Comparison of ENCODE assay signal across 21 cellular contexts in the genomic region with DNA sequence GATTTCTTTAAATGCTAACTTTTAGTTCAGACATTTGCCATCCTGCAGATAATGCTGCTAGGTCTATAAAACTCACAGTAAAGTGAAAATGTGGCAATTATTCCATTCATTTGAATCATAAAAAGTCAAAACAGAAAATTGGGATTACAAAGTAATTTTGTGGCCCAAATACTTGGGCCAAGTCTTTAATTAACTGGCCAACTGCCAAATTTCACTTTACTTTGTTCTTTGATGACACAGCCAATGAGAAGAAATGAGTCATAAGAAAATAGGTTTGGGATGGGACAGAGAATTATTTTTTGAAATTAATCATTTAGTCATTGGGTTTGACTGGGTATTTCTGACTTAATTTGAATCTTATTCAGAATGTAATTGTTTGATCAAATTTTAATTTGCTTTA.
DNase-seq lines count a peak whose midpoint lies in the region; FAIRE-seq and TF ChIP-seq lines count a peak whose summit lies in the region.
"Had no signal": no experiment of that assay in that cellular context is flagged by ENCODE, and none has a peak within 500 bp of the region (broad histone marks: within the 10 kb centered on the region; RNA-seq: fewer than 3 reads in every experiment).

No MANE protein-coding gene starts in this region.

- H3K9ac ChIP-seq in endothelial cell of umbilical vein (replicated peaks; ENCODE audit: extremely low read depth, insufficient read depth, low read length) = no peak overlapping the region
- H3K9ac ChIP-seq in colonic mucosa (ENCODE audit: low read depth in 2 of 2, low read length in 2 of 2) = no peak overlapping the region

- no peaks in the 10 kb centered on the region for H3K79me2 ChIP-seq in endothelial cell of umbilical vein (ENCODE audit: control insufficient read depth, insufficient read depth, low read length)

- peak; percentile 22 for DNase-seq in NCI-H2196 (lab: John Stamatoyannopoulos, UW; ENCODE audit: unreplicated experiment)
- no peak for DNase-seq in NCI-H2196 treated with DMSO at 0.1 percent for 48 hours (lab: John Stamatoyannopoulos, UW; ENCODE audit: unreplicated experiment)
- DNase-seq in SK-MEL-5 (ENCODE audit: low read depth, low spot score) = peak; percentile 9
- DNase-seq in endothelial cell of umbilical vein (ENCODE audit: low read depth, low spot score) = peak; percentile 38
- no peak for DNase-seq in colonic mucosa
- DNase-seq in ascending aorta (ENCODE audit: low spot score in 2 of 2) = no peak
- DNase-seq in DMS79 (lab: John Stamatoyannopoulos, UW) = no peak
- no peak for DNase-seq in pons (ENCODE audit: low spot score)
- DNase-seq: activated CD4-positive, alpha-beta T cell treated with anti-CD3 and anti-CD28 coated beads for 4 hours; activated CD8-positive, alpha-beta memory T cell treated with anti-CD3 and anti-CD28 coated beads, Interleukin-2, amount 50 U/mL, for 48 hours; activated gamma-delta T cell treated with Interleukin-2 at 50 U/mL for 16 hours; dorsolateral prefrontal cortex; esophagus squamous epithelium; H7; hippocampal formation; NCI-H146; NCI-H345; stimulated activated CD4-positive, alpha-beta T cell treated with anti-CD3 and anti-CD28 coated beads, Interleukin-15, amount 100 ng/mL, for 24 hours; stimulated activated naive CD4-positive, alpha-beta T cell; transverse colon had no signal

- H4K20me1 ChIP-seq in endothelial cell of umbilical vein (replicated peaks; ENCODE audit: control insufficient read depth, extremely low read depth, insufficient read depth, low read length) = no peaks in the 10 kb centered on the region

- no peak for TF ChIP-seq POLR2A in endothelial cell of umbilical vein (IDR thresholded peaks at IDR 0.05; ENCODE audit: low read depth, low read length)

- peaks cover 9% of the 10 kb centered on the region for H3K4me1 ChIP-seq in endothelial cell of umbilical vein (ENCODE audit: control insufficient read depth, extremely low read depth, insufficient read depth, low read length)
- H3K4me1 ChIP-seq in colonic mucosa = no peaks in the 10 kb centered on the region
- H3K4me1 ChIP-seq in ascending aorta = no peaks in the 10 kb centered on the region
- H3K4me1 ChIP-seq: esophagus squamous epithelium, transverse colon had no signal

- no peak overlapping the region for H3K27ac ChIP-seq in endothelial cell of umbilical vein (ENCODE audit: insufficient read depth, low read depth, low read length)
- H3K27ac ChIP-seq in colonic mucosa = no peak overlapping the region
- H3K27ac ChIP-seq in ascending aorta = no peak overlapping the region
- H3K27ac ChIP-seq: esophagus squamous epithelium, transverse colon had no signal

- H3K9me3 ChIP-seq in endothelial cell of umbilical vein (replicated peaks; ENCODE audit: control insufficient read depth, insufficient read depth, low read length) = no peaks in the 10 kb centered on the region
- no peaks in the 10 kb centered on the region for H3K9me3 ChIP-seq in colonic mucosa
- no peaks in the 10 kb centered on the region for H3K9me3 ChIP-seq in ascending aorta
- H3K9me3 ChIP-seq: esophagus squamous epithelium, transverse colon had no signal

- CTCF ChIA-PET in endothelial cell of umbilical vein (lab: Charles Lee) = interaction anchor here (1.1 kb wide), 1 partner anchor 154 kb away, joined by 3 read pairs; no protein-coding TSS in a partner anchor

- H3K9me1 ChIP-seq in endothelial cell of umbilical vein (replicated peaks; ENCODE audit: control insufficient read depth, extremely low read depth, insufficient read depth, low read length) = no peaks in the 10 kb centered on the region

- dilution Hi-C loops in endothelial cell of umbilical vein (cut with MboI; ENCODE audit: extremely low pct_ligation_motif_present, low sequenced_read_pairs) = no loop called here

- no peak for FAIRE-seq in endothelial cell of umbilical vein (lab: Jason Lieb, UNC)
- FAIRE-seq: A204.1 had no signal

- in situ Hi-C loops in SK-MEL-5 (cut with HindIII; ENCODE audit: low pct_unique_long_range_greater_than_20kb, low sequenced_read_pairs) = no loop called here

- BruUV-seq in endothelial cell of umbilical vein (replicated peaks; lab: Mats Ljungman, UMichigan) = no TSS peak

- H3K4me2 ChIP-seq in endothelial cell of umbilical vein (ENCODE audit: insufficient read depth, low read length) = no peak overlapping the region

- H3K36me3 ChIP-seq in endothelial cell of umbilical vein (ENCODE audit: control insufficient read depth in 2 of 2, extremely low read depth in 1 of 2, insufficient read depth in 2 of 2, low read length in 2 of 2) (peaks cover 0 to 10% of the 10 kb centered on the region in 2 experiments), colonic mucosa (no peaks in the 10 kb centered on the region), ascending aorta (no peaks in the 10 kb centered on the region)

- POLR2A ChIA-PET in endothelial cell of umbilical vein (lab: Charles Lee) = no interaction called here

- intact Hi-C loops in endothelial cell of umbilical vein (cut with micrococcal nuclease) = no loop called here
- intact Hi-C loops in colonic mucosa (cut with DNase I) = no loop called here
- intact Hi-C loops in ascending aorta (cut with DNase I) = no loop called here

- H3K4me3 ChIP-seq in endothelial cell of umbilical vein (replicated peaks in 1 of 3; ENCODE audit: insufficient read depth in 1 of 3, low read depth in 1 of 3, low read length in 3 of 3) = no peak overlapping the region
- H3K4me3 ChIP-seq in colonic mucosa = no peak overlapping the region
- no peak overlapping the region for H3K4me3 ChIP-seq in ascending aorta
- H3K4me3 ChIP-seq: dorsolateral prefrontal cortex, esophagus squamous epithelium, transverse colon had no signal

- H2AFZ ChIP-seq in endothelial cell of umbilical vein (ENCODE audit: low read depth, low read length) = no peak overlapping the region

- H3K27me3 ChIP-seq in endothelial cell of umbilical vein (ENCODE audit: control insufficient read depth in 2 of 2, insufficient read depth in 2 of 2, low read length in 2 of 2) (no peaks in the 10 kb centered on the region), colonic mucosa (no peaks in the 10 kb centered on the region), ascending aorta (no peaks in the 10 kb centered on the region)
- H3K27me3 ChIP-seq: dorsolateral prefrontal cortex, esophagus squamous epithelium, transverse colon had no signal

- TF ChIP-seq CTCF in endothelial cell of umbilical vein (IDR thresholded peaks at IDR 0.05; ENCODE audit: extremely low read depth in 1 of 2, insufficient read depth in 1 of 2, low read depth in 1 of 2, low read length in 2 of 2) (no peak), colonic mucosa (IDR thresholded peaks at IDR 0.05) (no peak), ascending aorta (IDR thresholded peaks at IDR 0.05) (no peak)

TF ChIP-seq in endothelial cell of umbilical vein, 7 proteins besides CTCF, POLR2A, EP300 and RAD21:
- no peak for TF ChIP-seq POLR2AphosphoS5 (IDR thresholded peaks at IDR 0.05; ENCODE audit: insufficient read depth, low read depth, low read length)
- TF ChIP-seq FOS (IDR thresholded peaks at IDR 0.05; ENCODE audit: borderline replicate concordance, insufficient read depth, low read length) = peak; percentile 59
- peak; percentile 45 for TF ChIP-seq JUN (IDR thresholded peaks at IDR 0.05; ENCODE audit: borderline replicate concordance, insufficient read depth, insufficient read length, low read depth)
- TF ChIP-seq GATA2 (IDR thresholded peaks at IDR 0.05; ENCODE audit: insufficient read depth, insufficient read length, low read depth, low read length) = no peak
- no peak for TF ChIP-seq EZH2 (IDR thresholded peaks at IDR 0.05; ENCODE audit: borderline replicate concordance, low read depth, low read length, severe bottlenecking)

Comparison
In these comparisons a context has a peak if more than half of its experiments do, and no peak if none do; other contexts are left out.
1. DNase-seq: peak in NCI-H2196 (single experiment), SK-MEL-5 (single experiment) and endothelial cell of umbilical vein (single experiment); none in NCI-H2196 treated with DMSO at 0.1 percent for 48 hours (single experiment), colonic mucosa (single experiment), ascending aorta (0 of 2), DMS79 (single experiment) and pons (single experiment).